ENCODE assay signal across 8 cellular contexts in the genomic region with DNA sequence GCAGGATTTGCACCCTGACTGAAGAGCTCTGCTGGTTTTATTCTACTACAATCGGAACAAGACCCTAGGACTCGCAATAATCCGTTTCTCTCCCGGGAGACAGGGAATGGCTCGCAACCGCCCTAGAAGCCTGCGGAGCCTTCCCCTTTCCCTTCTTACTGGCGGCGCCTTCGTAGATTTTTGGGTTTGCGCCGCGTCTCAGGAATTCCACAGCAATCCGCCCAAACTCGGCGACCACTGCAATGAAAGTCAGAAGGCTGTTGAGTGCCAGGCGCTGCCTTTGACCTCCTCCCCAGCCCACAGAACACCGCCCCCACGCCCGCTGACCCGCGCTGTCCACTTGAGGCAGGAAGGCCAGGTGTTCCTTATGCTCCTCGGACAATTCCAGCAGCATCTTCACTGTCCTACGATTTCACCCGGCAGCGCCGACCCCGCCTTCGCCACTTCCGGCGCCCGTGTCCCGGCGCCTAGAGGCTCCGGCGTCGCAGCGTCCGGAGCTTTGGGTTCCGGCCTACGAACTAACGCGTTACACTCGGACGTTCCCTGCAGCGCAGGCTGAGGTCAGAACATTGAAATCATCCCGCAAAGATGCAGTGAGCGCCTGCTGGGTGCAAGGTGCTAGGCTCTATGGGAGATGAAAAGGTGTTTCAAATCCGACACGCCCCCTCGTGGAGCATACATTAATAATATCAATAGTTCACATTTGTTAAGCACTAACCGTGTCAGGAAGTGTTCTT. TPM values are rescaled to one million over a fixed set of nuclear protein-coding genes. Genes with fewer than 3 reads are reported as not detected.
DNase-seq lines count a peak whose midpoint lies in the region; ATAC-seq and TF ChIP-seq lines count a peak whose summit lies in the region.

A gene (minus strand): TSS at position 439 of the 737 bp plus-strand sequence. CDS start 45 bp downstream, at position 394.

- peak; percentile 36 for TF ChIP-seq CTCF in BE2C (IDR thresholded peaks at IDR 0.05; ENCODE audit: low read depth, low read length)
- TF ChIP-seq CTCF in coronary artery (IDR thresholded peaks at IDR 0.05): no peak

- H3K4me1 ChIP-seq in BE2C: no peaks in the 10 kb centered on the region

- H3K27ac ChIP-seq in coronary artery: peak within 1 kb of the TSS; percentile 71 to 85

- H3K36me3 ChIP-seq in BE2C: peaks cover 16% of the 10 kb centered on the region

- peak; percentile 92 for TF ChIP-seq POLR2A in GM19099 (IDR thresholded peaks at IDR 0.05; ENCODE audit: extremely low read depth, insufficient read length, low read depth)

- H3K4me3 ChIP-seq in BE2C (ENCODE audit: low read depth, low read length): peak within 1 kb of the TSS; percentile 93
- peak within 1 kb of the TSS; percentile 90 for H3K4me3 ChIP-seq in coronary artery

- ATAC-seq in HG03432 (IDR thresholded peaks at IDR 0.05; ENCODE audit: unreplicated experiment): peak; percentile 99

- peak; percentile 83 for DNase-seq in BE2C
- peak; percentile 84 for DNase-seq in NCI-H460 (ENCODE audit: extremely low read depth, low read depth)
- DNase-seq in activated CD4-positive, alpha-beta T cell treated with anti-CD3 and anti-CD28 coated beads for 48 hours: peak; percentile 87
- DNase-seq in coronary artery (ENCODE audit: low spot score): peak; percentile 77
- DNase-seq in left kidney (ENCODE audit: low read depth, low spot score): peak; percentile 94
- DNase-seq in stimulated activated CD4-positive, alpha-beta T cell treated with anti-CD3 and anti-CD28 coated beads, Interleukin-2, amount 100 ng/mL, for 24 hours: peak; percentile 78

- no peaks in the 10 kb centered on the region for H3K9me3 ChIP-seq in BE2C

- no peaks in the 10 kb centered on the region for H3K27me3 ChIP-seq in BE2C

RNA-seq across cellular contexts. Expression of the gene that starts here (rescaled TPM):
- 38.0 TPM for polyA plus RNA-seq in BE2C (2012; ENCODE audit: insufficient read depth, insufficient read length, low read depth)
- total RNA-seq in NCI-H460 (2014; rRNA removed; shearing (Covaris generic)): 38.2 and 43.4 TPM in 2 replicates
- polyA plus RNA-seq in NCI-H460 (2014; cell fraction: nucleus; rRNA removed): 20.3 and 32.7 TPM in 2 replicates

Comparison
In these comparisons a context has a peak if more than half of its experiments do, and no peak if none do; other contexts are left out.
1. Peak in every context shown above with its lines: DNase-seq, ATAC-seq, H3K4me3 ChIP-seq and H3K27ac ChIP-seq.